In the genomic region with DNA sequence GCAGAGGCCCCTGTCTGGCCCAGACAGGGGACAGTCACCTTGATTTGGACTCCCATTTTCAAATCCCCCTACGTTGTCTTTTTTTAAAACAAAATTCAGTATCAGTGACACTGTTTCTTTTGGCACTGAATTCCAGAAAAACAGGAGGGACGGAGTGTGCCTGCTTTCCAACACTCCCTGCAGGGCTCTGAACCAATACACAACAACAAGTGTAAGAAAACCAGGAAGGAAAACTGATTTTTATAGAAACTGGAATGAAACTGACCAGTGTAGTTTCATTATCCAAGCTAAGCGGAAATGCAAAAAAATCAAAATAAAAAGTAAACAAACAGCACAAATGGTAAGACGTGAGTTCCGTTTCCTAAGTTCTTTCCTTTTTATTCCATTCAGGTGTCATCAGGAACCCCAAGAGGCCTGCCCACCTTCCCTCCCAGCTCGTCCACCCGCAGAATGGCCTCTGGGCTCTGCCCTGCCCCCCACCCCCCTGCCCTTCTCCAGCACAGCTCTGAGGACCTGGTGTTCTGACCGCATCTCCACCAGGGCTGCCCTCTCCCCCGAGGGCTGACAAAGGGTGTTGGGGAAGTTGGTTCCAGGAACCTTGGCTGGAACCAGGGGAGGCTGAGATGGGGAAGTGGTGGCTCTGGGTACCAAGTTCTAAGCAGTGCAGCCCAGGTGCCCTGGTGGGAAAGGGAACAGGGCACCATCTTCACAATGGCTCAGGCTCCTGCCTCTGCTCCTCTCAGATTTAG, we compare ENCODE assay signal across 17 cellular contexts.
DNase-seq lines count a peak whose midpoint lies in the region; ATAC-seq and TF ChIP-seq lines count a peak whose summit lies in the region.
"Had no signal": no experiment of that assay in that cellular context is flagged by ENCODE, and none has a peak within 500 bp of the region (broad histone marks: within the 10 kb centered on the region; RNA-seq: fewer than 3 reads in every experiment).

No MANE protein-coding gene starts in this region.

- no peaks in the 10 kb centered on the region for H3K4me1 ChIP-seq in upper lobe of right lung

- no peaks in the 10 kb centered on the region for H3K27me3 ChIP-seq in upper lobe of right lung
- H3K27me3 ChIP-seq: MG63 had no signal

- TF ChIP-seq CTCF in C4-2B (conservative IDR thresholded peaks at IDR 0.05), result no peak
- no peak for TF ChIP-seq CTCF in VCaP (conservative IDR thresholded peaks at IDR 0.05)
- TF ChIP-seq CTCF in upper lobe of right lung (IDR thresholded peaks at IDR 0.05), result no peak

- DNase-seq in medulla oblongata (ENCODE audit: extremely low spot score), result peak; percentile 48
- DNase-seq in substantia nigra (lab: John Stamatoyannopoulos, UW), result peak in 7 of 49 donors; percentile 8 to 43 (median 24)
- DNase-seq in kidney glomerular epithelial cell (lab: John Stamatoyannopoulos, UW), result no peak
- DNase-seq in upper lobe of right lung, result no peak
- DNase-seq in activated CD8-positive, alpha-beta memory T cell treated with anti-CD3 and anti-CD28 coated beads, Interleukin-2, amount 50 U/mL, for 4 hours, result no peak
- DNase-seq: AML-193; CD8-positive, alpha-beta memory T cell; DMS79; MG63; NCI-H187; NCI-H226; NCI-H524 treated with DMSO at 0.1 percent for 48 hours; SIG-M5 had no signal

- no peak overlapping the region for H3K4me3 ChIP-seq in upper lobe of right lung
- H3K4me3 ChIP-seq: GM23338, MG63 had no signal

- no peak for ATAC-seq in upper lobe of right lung
- ATAC-seq in GM21576 (IDR thresholded peaks at IDR 0.05; ENCODE audit: unreplicated experiment), result no peak
- ATAC-seq: GM23338 had no signal

- intact Hi-C loops in upper lobe of right lung (cut with DNase I), result loop anchor here (5.0 kb wide), 1 partner anchor 82 kb away; no protein-coding TSS in a partner anchor

- H3K9me3 ChIP-seq in upper lobe of right lung, result no peaks in the 10 kb centered on the region
- H3K9me3 ChIP-seq: MG63 had no signal

- H3K36me3 ChIP-seq in upper lobe of right lung, result no peaks in the 10 kb centered on the region
- H3K36me3 ChIP-seq: MG63 had no signal

- H3K27ac ChIP-seq in C4-2B (peak overlapping the region; percentile 75), VCaP (peak overlapping the region; percentile 89), substantia nigra (ENCODE audit: low read depth, low read length, poor library complexity, severe bottlenecking) (peak overlapping the region; percentile 66), upper lobe of right lung (no peak overlapping the region)
